In the genomic region with DNA sequence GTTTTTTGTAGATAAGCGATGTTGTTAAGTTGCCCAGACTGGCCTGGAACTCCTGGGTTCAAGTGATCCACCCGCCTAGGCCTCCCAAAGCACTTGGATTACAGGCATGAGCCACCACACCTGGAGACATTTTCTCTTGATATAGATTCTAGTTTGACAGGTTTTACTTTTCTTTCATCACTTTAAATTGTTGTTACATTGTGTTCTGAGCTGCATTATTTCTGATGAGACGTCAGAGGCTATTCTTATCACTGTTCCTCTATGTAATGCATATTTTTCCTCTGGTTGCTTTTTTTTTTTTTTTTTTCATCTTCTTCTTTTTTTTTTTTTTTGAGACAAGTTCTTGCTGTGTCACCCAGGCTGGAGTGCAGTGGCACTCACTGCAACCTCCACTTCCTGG, we compare ENCODE assay signal across 1 cellular context.
TF ChIP-seq lines count a peak whose summit lies in the region.

No MANE protein-coding gene starts in this region.

TF ChIP-seq in WTC11, 78 proteins besides CTCF, POLR2A, EP300 and RAD21 (continued from another document):
- no peak for TF ChIP-seq STAT6 (CRISPR knock-in tag; conservative IDR thresholded peaks at IDR 0.05; ENCODE audit: low read depth)
- TF ChIP-seq CDX4 (CRISPR knock-in tag; IDR thresholded peaks at IDR 0.05; ENCODE audit: borderline replicate concordance): no peak
- no peak for TF ChIP-seq PRRX2 (CRISPR knock-in tag; IDR thresholded peaks at IDR 0.05)
- TF ChIP-seq, protein P1, sequence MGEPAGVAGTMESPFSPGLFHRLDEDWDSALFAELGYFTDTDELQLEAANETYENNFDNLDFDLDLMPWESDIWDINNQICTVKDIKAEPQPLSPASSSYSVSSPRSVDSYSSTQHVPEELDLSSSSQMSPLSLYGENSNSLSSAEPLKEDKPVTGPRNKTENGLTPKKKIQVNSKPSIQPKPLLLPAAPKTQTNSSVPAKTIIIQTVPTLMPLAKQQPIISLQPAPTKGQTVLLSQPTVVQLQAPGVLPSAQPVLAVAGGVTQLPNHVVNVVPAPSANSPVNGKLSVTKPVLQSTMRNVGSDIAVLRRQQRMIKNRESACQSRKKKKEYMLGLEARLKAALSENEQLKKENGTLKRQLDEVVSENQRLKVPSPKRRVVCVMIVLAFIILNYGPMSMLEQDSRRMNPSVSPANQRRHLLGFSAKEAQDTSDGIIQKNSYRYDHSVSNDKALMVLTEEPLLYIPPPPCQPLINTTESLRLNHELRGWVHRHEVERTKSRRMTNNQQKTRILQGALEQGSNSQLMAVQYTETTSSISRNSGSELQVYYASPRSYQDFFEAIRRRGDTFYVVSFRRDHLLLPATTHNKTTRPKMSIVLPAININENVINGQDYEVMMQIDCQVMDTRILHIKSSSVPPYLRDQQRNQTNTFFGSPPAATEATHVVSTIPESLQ (CRISPR knock-in tag; IDR thresholded peaks at IDR 0.05): no peak
- no peak for TF ChIP-seq NR3C1 (CRISPR knock-in tag; conservative IDR thresholded peaks at IDR 0.05; ENCODE audit: low read depth)
- TF ChIP-seq NFE2L1 (CRISPR knock-in tag; IDR thresholded peaks at IDR 0.05): no peak
- TF ChIP-seq, protein P2, sequence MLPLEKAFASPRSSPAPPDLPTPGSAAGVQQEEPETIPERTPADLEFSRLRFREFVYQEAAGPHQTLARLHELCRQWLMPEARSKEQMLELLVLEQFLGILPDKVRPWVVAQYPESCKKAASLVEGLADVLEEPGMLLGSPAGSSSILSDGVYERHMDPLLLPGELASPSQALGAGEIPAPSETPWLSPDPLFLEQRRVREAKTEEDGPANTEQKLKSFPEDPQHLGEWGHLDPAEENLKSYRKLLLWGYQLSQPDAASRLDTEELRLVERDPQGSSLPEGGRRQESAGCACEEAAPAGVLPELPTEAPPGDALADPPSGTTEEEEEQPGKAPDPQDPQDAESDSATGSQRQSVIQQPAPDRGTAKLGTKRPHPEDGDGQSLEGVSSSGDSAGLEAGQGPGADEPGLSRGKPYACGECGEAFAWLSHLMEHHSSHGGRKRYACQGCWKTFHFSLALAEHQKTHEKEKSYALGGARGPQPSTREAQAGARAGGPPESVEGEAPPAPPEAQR (CRISPR knock-in tag; IDR thresholded peaks at IDR 0.05): no peak
